18 cellular contexts compared by ENCODE assay signal in the genomic region with DNA sequence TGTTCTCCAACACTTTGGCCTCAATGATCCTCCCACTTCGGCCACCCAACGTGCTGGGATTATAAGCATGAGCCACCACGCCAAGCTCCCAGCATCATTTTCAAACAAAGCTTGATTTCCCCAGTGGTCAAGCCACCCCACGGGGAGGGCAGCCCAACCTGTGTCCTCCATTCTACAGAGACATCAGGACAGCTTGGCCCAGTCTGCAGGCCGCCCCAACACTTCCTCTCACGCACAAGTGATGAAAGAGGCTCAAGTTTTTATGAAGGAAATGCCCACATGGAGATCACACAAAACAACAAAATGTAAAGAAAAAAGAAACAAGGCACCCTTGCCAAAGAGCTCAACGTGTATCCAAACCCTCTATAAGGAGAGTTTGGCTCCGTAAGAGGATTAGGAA.
DNase-seq lines count a peak whose midpoint lies in the region; ATAC-seq and TF ChIP-seq lines count a peak whose summit lies in the region.
"Had no signal": no experiment of that assay in that cellular context is flagged by ENCODE, and none has a peak within 500 bp of the region (broad histone marks: within the 10 kb centered on the region; RNA-seq: fewer than 3 reads in every experiment).

No MANE protein-coding gene starts in this region.

- ATAC-seq in left lung (no peak), HG02852 (IDR thresholded peaks at IDR 0.05; ENCODE audit: unreplicated experiment) (no peak)
- ATAC-seq in stimulated activated naive B cell treated with anti-CD40 and anti-IgM and Interleukin-4, amounts not matched to agents 10 μg/mL and 1 μg/mL and 100 μg/mL, for 72 hours (replicated peaks), result no peak
- ATAC-seq: PC-3 had no signal

- H3K27ac ChIP-seq in left lung (peak overlapping the region; percentile 58 to 68), SK-N-SH (ENCODE audit: low read depth in 2 of 2, low read length in 1 of 2) (peak overlapping the region in 1 of 2 experiments; percentile 84; a peak in 1 of 4 replicates)
- H3K27ac ChIP-seq: SK-N-MC, VCaP had no signal

- TF ChIP-seq CTCF in left lung (IDR thresholded peaks at IDR 0.05), result no peak
- TF ChIP-seq CTCF in SK-N-SH (IDR thresholded peaks at IDR 0.05), result no peak

- peaks cover 100% of the 10 kb centered on the region for H3K79me2 ChIP-seq in SK-N-SH (ENCODE audit: insufficient read depth)

- H3F3A ChIP-seq in SK-N-SH (replicated peaks; ENCODE audit: insufficient read depth), result peaks cover 12% of the 10 kb centered on the region

- no peak overlapping the region for H3K4me3 ChIP-seq in left lung
- H3K4me3 ChIP-seq in SK-N-SH (ENCODE audit: low read depth in 2 of 2, low read length in 1 of 2), result no peak overlapping the region
- H3K4me3 ChIP-seq: SK-N-MC had no signal

- H4K20me1 ChIP-seq in SK-N-SH (ENCODE audit: insufficient read depth), result peaks cover 100% of the 10 kb centered on the region

- H3K4me1 ChIP-seq in left lung, result peaks cover 0 to 57% of the 10 kb centered on the region in 2 donors
- peaks cover 40 to 55% of the 10 kb centered on the region in 2 experiments for H3K4me1 ChIP-seq in SK-N-SH (ENCODE audit: control insufficient read depth in 1 of 2, insufficient read depth in 2 of 2, low read depth in 1 of 2, low read length in 1 of 2)

- H3K4me1 Mint-ChIP-seq in activated T-cell treated with anti-CD3 and anti-CD28 coated beads, Interleukin-2, amount 50 U/mL, for 24 hours (ENCODE audit: low read depth), result peaks cover 67% of the 10 kb centered on the region
- H3K4me1 Mint-ChIP-seq in activated CD4-positive, alpha-beta memory T cell treated with anti-CD3 and anti-CD28 coated beads, Interleukin-2, amount 10 ng/mL, durations not matched to agents 7 days and 5 days, result peaks cover 62% of the 10 kb centered on the region
- peaks cover 55 to 78% of the 10 kb centered on the region in 2 donors for H3K4me1 Mint-ChIP-seq in stimulated activated naive B cell treated with anti-CD40 and anti-IgM and Interleukin-4, amounts not matched to agents 10 μg/mL and 1 μg/mL and 100 μg/mL, for 72 hours

- H3K9me3 ChIP-seq in left lung, result no peaks in the 10 kb centered on the region
- H3K9me3 ChIP-seq in SK-N-SH, result no peaks in the 10 kb centered on the region

- H3K9me2 ChIP-seq in SK-N-SH, result no peaks in the 10 kb centered on the region

- no peak for TF ChIP-seq EP300 in SK-N-SH (IDR thresholded peaks at IDR 0.05; ENCODE audit: borderline replicate concordance in 1 of 2, low read depth in 1 of 2, low read length in 1 of 2)

- TF ChIP-seq RAD21 in SK-N-SH (IDR thresholded peaks at IDR 0.05; ENCODE audit: low read length), result no peak

- 81% methylated on average over 8 of the region's 8 CpGs for WGBS in SK-N-SH (ENCODE audit: low lambda C conversion rate)

- peaks cover 6% of the 10 kb centered on the region for H3K36me3 Mint-ChIP-seq in activated T-cell treated with anti-CD3 and anti-CD28 coated beads, Interleukin-2, amount 50 U/mL, for 24 hours (ENCODE audit: low read depth)
- peaks cover 40% of the 10 kb centered on the region for H3K36me3 Mint-ChIP-seq in activated CD4-positive, alpha-beta memory T cell treated with anti-CD3 and anti-CD28 coated beads, Interleukin-2, amount 10 ng/mL, durations not matched to agents 7 days and 5 days (ENCODE audit: low read depth)
- H3K36me3 Mint-ChIP-seq in stimulated activated naive B cell treated with anti-CD40 and anti-IgM and Interleukin-4, amounts not matched to agents 10 μg/mL and 1 μg/mL and 100 μg/mL, for 72 hours, result peaks cover 39 to 57% of the 10 kb centered on the region in 2 donors

- POLR2A ChIA-PET in activated CD4-positive, alpha-beta memory T cell treated with anti-CD3 and anti-CD28 coated beads, Interleukin-2, amount 10 ng/mL, durations not matched to agents 7 days and 5 days (lab: Charles Lee), result interaction anchor here (1.8 to 15.6 kb wide), 3 partner anchors 11 to 21 kb away, joined by 5 to 353 read pairs (median 65); no protein-coding TSS in a partner anchor
- POLR2A ChIA-PET in SK-N-SH (lab: Yijun Ruan, JAX), result no interaction called here

- H3K27ac Mint-ChIP-seq in activated T-cell treated with anti-CD3 and anti-CD28 coated beads, Interleukin-2, amount 50 U/mL, for 24 hours, result peak overlapping the region; percentile 31
- peak overlapping the region; percentile 79 for H3K27ac Mint-ChIP-seq in activated CD4-positive, alpha-beta memory T cell treated with anti-CD3 and anti-CD28 coated beads, Interleukin-2, amount 10 ng/mL, durations not matched to agents 7 days and 5 days
- H3K27ac Mint-ChIP-seq in stimulated activated naive B cell treated with anti-CD40 and anti-IgM and Interleukin-4, amounts not matched to agents 10 μg/mL and 1 μg/mL and 100 μg/mL, for 72 hours, result peak overlapping the region; percentile 44

- no peak overlapping the region for H3K9ac ChIP-seq in SK-N-SH

- CTCF ChIA-PET in activated CD4-positive, alpha-beta memory T cell treated with anti-CD3 and anti-CD28 coated beads, Interleukin-2, amount 10 ng/mL, durations not matched to agents 7 days and 5 days (lab: Charles Lee), result interaction anchor here (2.1 kb wide), 1 partner anchor 11 kb away, joined by 12 read pairs; no protein-coding TSS in a partner anchor
- CTCF ChIA-PET in SK-N-SH (lab: Yijun Ruan, JAX), result interaction anchor here (1.0 to 2.1 kb wide), 5 partner anchors 12 to 497 kb away, joined by 3 to 6 read pairs (median 4); no protein-coding TSS in a partner anchor

- H3K27me3 ChIP-seq in left lung, result no peaks in the 10 kb centered on the region
- H3K27me3 ChIP-seq in SK-N-SH (ENCODE audit: insufficient read depth), result no peaks in the 10 kb centered on the region

- intact Hi-C loops in left lung (cut with DNase I), result no loop called here

- H3K4me3 Mint-ChIP-seq in activated T-cell treated with anti-CD3 and anti-CD28 coated beads, Interleukin-2, amount 50 U/mL, for 24 hours, result no peak overlapping the region
- H3K4me3 Mint-ChIP-seq in activated CD4-positive, alpha-beta memory T cell treated with anti-CD3 and anti-CD28 coated beads, Interleukin-2, amount 10 ng/mL, durations not matched to agents 7 days and 5 days, result no peak overlapping the region
- H3K4me3 Mint-ChIP-seq in stimulated activated naive B cell treated with anti-CD40 and anti-IgM and Interleukin-4, amounts not matched to agents 10 μg/mL and 1 μg/mL and 100 μg/mL, for 72 hours, result peak overlapping the region in 1 of 2 donors; percentile 27

- no peak for DNase-seq in activated T-cell treated with anti-CD3 and anti-CD28 coated beads, Interleukin-2, amount 50 U/mL, for 24 hours
- no peak for DNase-seq in activated T-cell treated with anti-CD3 and anti-CD28 coated beads for 4 hours
- no peak for DNase-seq in activated CD4-positive, alpha-beta memory T cell treated with anti-CD3 and anti-CD28 coated beads, Interleukin-2, amount 10 ng/mL, durations not matched to agents 7 days and 5 days
- DNase-seq in left lung, result no peak
- no peak for DNase-seq in stimulated activated naive B cell treated with anti-CD40 and anti-IgM and Interleukin-4, amounts not matched to agents 10 μg/mL and 1 μg/mL and 100 μg/mL, for 72 hours
- DNase-seq in SK-N-SH, result no peak
- no peak for DNase-seq in activated gamma-delta T cell (lab: John Stamatoyannopoulos, UW)
- DNase-seq: amniotic stem cell; Calu3; H7; NCI-H2029; NCI-H526; occipital lobe; PC-3; stimulated activated CD4-positive, alpha-beta T cell treated with anti-CD3 and anti-CD28 coated beads, Interleukin-4, amount 100 ng/mL, for 1 hour had no signal

- no peaks in the 10 kb centered on the region for H3K9me3 Mint-ChIP-seq in activated T-cell treated with anti-CD3 and anti-CD28 coated beads, Interleukin-2, amount 50 U/mL, for 24 hours
- H3K9me3 Mint-ChIP-seq in activated CD4-positive, alpha-beta memory T cell treated with anti-CD3 and anti-CD28 coated beads, Interleukin-2, amount 10 ng/mL, durations not matched to agents 7 days and 5 days, result no peaks in the 10 kb centered on the region
- no peaks in the 10 kb centered on the region for H3K9me3 Mint-ChIP-seq in stimulated activated naive B cell treated with anti-CD40 and anti-IgM and Interleukin-4, amounts not matched to agents 10 μg/mL and 1 μg/mL and 100 μg/mL, for 72 hours

- H3K36me3 ChIP-seq in left lung (no peaks in the 10 kb centered on the region), SK-N-SH (replicated peaks in 1 of 2; ENCODE audit: control insufficient read depth in 1 of 2, insufficient read depth in 2 of 2, low read length in 1 of 2) (peaks cover 0 to 33% of the 10 kb centered on the region in 2 experiments)

- H3K27me3 Mint-ChIP-seq in activated T-cell treated with anti-CD3 and anti-CD28 coated beads, Interleukin-2, amount 50 U/mL, for 24 hours, result no peaks in the 10 kb centered on the region
- H3K27me3 Mint-ChIP-seq in activated CD4-positive, alpha-beta memory T cell treated with anti-CD3 and anti-CD28 coated beads, Interleukin-2, amount 10 ng/mL, durations not matched to agents 7 days and 5 days, result no peaks in the 10 kb centered on the region
- no peaks in the 10 kb centered on the region for H3K27me3 Mint-ChIP-seq in stimulated activated naive B cell treated with anti-CD40 and anti-IgM and Interleukin-4, amounts not matched to agents 10 μg/mL and 1 μg/mL and 100 μg/mL, for 72 hours

- no peak overlapping the region for H2AFZ ChIP-seq in SK-N-SH (ENCODE audit: low read depth)

- H3K4me2 ChIP-seq in SK-N-SH, result no peak overlapping the region

TF ChIP-seq in SK-N-SH, 30 proteins besides CTCF, POLR2A, EP300 and RAD21 (continues in another document):
- TF ChIP-seq GABPA (IDR thresholded peaks at IDR 0.05; ENCODE audit: low read depth) (no peak), RXRA (IDR thresholded peaks at IDR 0.05; ENCODE audit: borderline replicate concordance, low read depth) (no peak), EZH2phosphoT487 (IDR thresholded peaks at IDR 0.05; ENCODE audit: borderline replicate concordance, low read depth) (no peak)
- TF ChIP-seq, protein P1, sequence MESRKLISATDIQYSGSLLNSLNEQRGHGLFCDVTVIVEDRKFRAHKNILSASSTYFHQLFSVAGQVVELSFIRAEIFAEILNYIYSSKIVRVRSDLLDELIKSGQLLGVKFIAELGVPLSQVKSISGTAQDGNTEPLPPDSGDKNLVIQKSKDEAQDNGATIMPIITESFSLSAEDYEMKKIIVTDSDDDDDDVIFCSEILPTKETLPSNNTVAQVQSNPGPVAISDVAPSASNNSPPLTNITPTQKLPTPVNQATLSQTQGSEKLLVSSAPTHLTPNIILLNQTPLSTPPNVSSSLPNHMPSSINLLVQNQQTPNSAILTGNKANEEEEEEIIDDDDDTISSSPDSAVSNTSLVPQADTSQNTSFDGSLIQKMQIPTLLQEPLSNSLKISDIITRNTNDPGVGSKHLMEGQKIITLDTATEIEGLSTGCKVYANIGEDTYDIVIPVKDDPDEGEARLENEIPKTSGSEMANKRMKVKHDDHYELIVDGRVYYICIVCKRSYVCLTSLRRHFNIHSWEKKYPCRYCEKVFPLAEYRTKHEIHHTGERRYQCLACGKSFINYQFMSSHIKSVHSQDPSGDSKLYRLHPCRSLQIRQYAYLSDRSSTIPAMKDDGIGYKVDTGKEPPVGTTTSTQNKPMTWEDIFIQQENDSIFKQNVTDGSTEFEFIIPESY (IDR thresholded peaks at IDR 0.05; ENCODE audit: borderline replicate concordance, low read depth), result no peak
